In the genomic region with DNA sequence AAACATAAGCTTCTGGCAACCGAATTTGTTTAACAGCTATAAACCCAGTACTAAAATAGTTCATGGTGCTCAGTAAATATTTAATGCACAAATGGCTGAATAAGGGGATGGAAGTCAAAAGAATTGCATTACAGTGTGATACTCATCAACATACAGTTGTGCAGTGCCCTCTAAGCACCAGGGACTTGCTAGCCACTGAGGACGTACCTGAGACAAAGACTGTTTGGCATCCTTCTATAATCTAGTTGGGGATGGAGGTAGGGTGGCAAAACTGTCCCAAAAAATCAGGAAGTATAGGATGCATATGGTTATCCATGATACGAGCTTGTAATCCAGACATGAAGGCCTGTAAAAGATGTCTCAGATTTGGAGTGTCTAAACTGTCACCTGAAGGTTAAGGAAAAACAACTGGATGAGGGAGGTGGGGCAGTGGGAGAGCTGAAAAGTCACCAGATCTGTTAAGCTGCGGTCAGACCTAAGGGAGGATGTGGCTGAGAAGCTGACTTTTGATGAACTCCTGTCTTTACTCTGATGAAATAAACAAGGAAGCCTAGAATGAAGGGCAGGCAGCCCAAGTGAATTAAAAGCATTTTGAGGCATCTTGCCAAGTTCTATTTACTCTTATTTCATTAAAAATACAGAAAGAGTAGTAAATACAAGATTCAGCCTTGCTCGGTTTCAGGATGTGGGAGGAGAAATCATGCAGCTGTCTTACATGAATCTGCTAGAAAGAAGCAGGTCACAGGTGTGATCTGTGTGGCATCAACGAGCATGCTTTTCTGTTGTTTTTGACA, we compare ENCODE assay signal across 8 cellular contexts. TPM values are rescaled to one million over a fixed set of nuclear protein-coding genes. Genes with fewer than 3 reads are reported as not detected.
DNase-seq lines count a peak whose midpoint lies in the region; ATAC-seq, FAIRE-seq and TF ChIP-seq lines count a peak whose summit lies in the region.

No MANE protein-coding gene starts in this region.

- FAIRE-seq in D721Med (lab: Jason Lieb, UNC) = no peak

- H3K4me1 Mint-ChIP-seq in CD4-positive, alpha-beta T cell (ENCODE audit: low read depth) = peaks cover 51% of the 10 kb centered on the region

- H3K4me3 Mint-ChIP-seq in CD4-positive, alpha-beta T cell = peak overlapping the region; percentile 69

- TF ChIP-seq CTCF in CD4-positive, alpha-beta T cell (IDR thresholded peaks at IDR 0.05) = no peak
- TF ChIP-seq CTCF in HL-60 (IDR thresholded peaks at IDR 0.05; ENCODE audit: insufficient read depth, low read length) = no peak
- TF ChIP-seq CTCF in gastroesophageal sphincter (IDR thresholded peaks at IDR 0.05) = no peak
- TF ChIP-seq CTCF in stomach (IDR thresholded peaks at IDR 0.05) = no peak
- no peak for TF ChIP-seq CTCF in D721Med (IDR thresholded peaks at IDR 0.05; ENCODE audit: insufficient read depth, missing control alignments)

- H3K36me3 ChIP-seq in gastroesophageal sphincter = no peaks in the 10 kb centered on the region
- no peaks in the 10 kb centered on the region for H3K36me3 ChIP-seq in stomach

- WGBS in gastroesophageal sphincter (ENCODE audit: low coverage in 1 of 2), 2 donors = 53% methylated on average over 6 of the region's 6 CpGs
- 38 to 43% (median 41%) methylated on average over 6 of the region's 6 CpGs for WGBS in stomach, 5 donors

- H3K27me3 ChIP-seq in CD4-positive, alpha-beta T cell (ENCODE audit: control insufficient read depth, insufficient read depth, low read length) = no peaks in the 10 kb centered on the region
- H3K27me3 ChIP-seq in HL-60 (ENCODE audit: insufficient read depth, poor library complexity, severe bottlenecking) = no peaks in the 10 kb centered on the region
- H3K27me3 ChIP-seq in gastroesophageal sphincter = no peaks in the 10 kb centered on the region
- no peaks in the 10 kb centered on the region for H3K27me3 ChIP-seq in stomach

- H3K9me3 ChIP-seq in CD4-positive, alpha-beta T cell (ENCODE audit: control insufficient read depth, low read length) = no peaks in the 10 kb centered on the region
- no peaks in the 10 kb centered on the region for H3K9me3 ChIP-seq in gastroesophageal sphincter
- H3K9me3 ChIP-seq in stomach = no peaks in the 10 kb centered on the region

- peak; percentile 82 for ATAC-seq in CD4-positive, alpha-beta T cell (ENCODE audit: poor library complexity)
- ATAC-seq in GM21390 (IDR thresholded peaks at IDR 0.05; ENCODE audit: unreplicated experiment) = peak; percentile 72
- no peak for ATAC-seq in gastroesophageal sphincter

- no peaks in the 10 kb centered on the region for H3K27me3 Mint-ChIP-seq in CD4-positive, alpha-beta T cell

- H3K27ac Mint-ChIP-seq in CD4-positive, alpha-beta T cell = peak overlapping the region; percentile 91

- H3K4me3 ChIP-seq in HL-60 (replicated peaks; ENCODE audit: insufficient read depth, low read length) = no peak overlapping the region
- H3K4me3 ChIP-seq in gastroesophageal sphincter = no peak overlapping the region
- no peak overlapping the region for H3K4me3 ChIP-seq in stomach

- no peaks in the 10 kb centered on the region for H3K4me1 ChIP-seq in gastroesophageal sphincter
- no peaks in the 10 kb centered on the region for H3K4me1 ChIP-seq in stomach

- H3K9me3 Mint-ChIP-seq in CD4-positive, alpha-beta T cell = no peaks in the 10 kb centered on the region

- POLR2A ChIA-PET in CD4-positive, alpha-beta T cell (lab: Charles Lee) = interaction anchor here (0.7 to 2.8 kb wide), 11 partner anchors 9 to 763 kb away, joined by 3 to 82 read pairs (median 5); partner anchors contain the start of genes CD38, CPEB2, FAM200B and FBXL5

- H3K36me3 Mint-ChIP-seq in CD4-positive, alpha-beta T cell (ENCODE audit: low read depth) = no peaks in the 10 kb centered on the region

- H3K27ac ChIP-seq in CD4-positive, alpha-beta T cell (ENCODE audit: low read depth, low read length) = peak overlapping the region; percentile 42
- peak overlapping the region; percentile 4 for H3K27ac ChIP-seq in HL-60 (replicated peaks)
- H3K27ac ChIP-seq in gastroesophageal sphincter = no peak overlapping the region
- no peak overlapping the region for H3K27ac ChIP-seq in stomach

- intact Hi-C loops in CD4-positive, alpha-beta T cell (cut with DNase I, micrococcal nuclease) = loop anchor here in 1 of 2 experiments (1.0 kb wide), 2 partner anchors 10 to 12 kb away; partner anchors contain the start of gene CD38
- intact Hi-C loops in stomach (cut with DNase I; ENCODE audit: low total_unique reads) = no loop called here

- CTCF ChIA-PET in CD4-positive, alpha-beta T cell (lab: Charles Lee) = interaction anchor here (0.7 to 2.4 kb wide), 4 partner anchors 10 to 84 kb away, joined by 3 to 19 read pairs (median 4); partner anchors contain the start of gene FAM200B

- peak in 7 of 10 experiments; percentile 19 to 67 (median 23) for DNase-seq in CD4-positive, alpha-beta T cell
- peak; percentile 63 to 68 for DNase-seq in HL-60 (ENCODE audit: low read depth in 1 of 2, low spot score in 1 of 2)
- DNase-seq in activated gamma-delta T cell treated with anti-CD3 and anti-CD28 coated beads, Interleukin-2, amount 50 U/mL, for 16 hours (ENCODE audit: low read depth) = peak; percentile 11
- DNase-seq in stomach = no peak
- no peak for DNase-seq in NCI-H1092 (lab: John Stamatoyannopoulos, UW)
- DNase-seq in D721Med (ENCODE audit: insufficient read length, low spot score) = no peak

- TF ChIP-seq EP300 in gastroesophageal sphincter (IDR thresholded peaks at IDR 0.05) (no peak), stomach (IDR thresholded peaks at IDR 0.05) (no peak)

- TF ChIP-seq POLR2A in gastroesophageal sphincter (IDR thresholded peaks at IDR 0.05) (no peak), stomach (IDR thresholded peaks at IDR 0.05) (no peak)

RNA-seq across cellular contexts. Expression of gene CD38, which starts 12.0 kb away (rescaled TPM):
- 1 to 10 TPM; 9.6 to 9.9 TPM for total RNA-seq in CD4-positive, alpha-beta T cell
- 1 to 10 TPM; 1.0 to 5.8 (median 2.4) TPM for total RNA-seq in gastroesophageal sphincter
- 10 to 100 TPM in 1 of 5 donors, 1 to 10 TPM in 4; 1.4 to 44.9 (median 4.0) TPM for total RNA-seq in stomach
- polyA plus RNA-seq in stomach = 1 to 10 TPM in 1 of 3 donors, under 1 TPM in 2; 0.62 to 1.5 (median 0.83) TPM

Comparison
In these comparisons a context has a peak if more than half of its experiments do, and no peak if none do; other contexts are left out.
1. DNase-seq: peak in CD4-positive, alpha-beta T cell (7 of 10), HL-60 (2 of 2) and activated gamma-delta T cell treated with anti-CD3 and anti-CD28 coated beads, Interleukin-2, amount 50 U/mL, for 16 hours (single experiment); none in stomach (single experiment), NCI-H1092 (single experiment) and D721Med (single experiment).
2. H3K27ac ChIP-seq: peak in CD4-positive, alpha-beta T cell (single experiment) and HL-60 (single experiment); none in gastroesophageal sphincter (0 of 4) and stomach (0 of 5).